In the genomic region with DNA sequence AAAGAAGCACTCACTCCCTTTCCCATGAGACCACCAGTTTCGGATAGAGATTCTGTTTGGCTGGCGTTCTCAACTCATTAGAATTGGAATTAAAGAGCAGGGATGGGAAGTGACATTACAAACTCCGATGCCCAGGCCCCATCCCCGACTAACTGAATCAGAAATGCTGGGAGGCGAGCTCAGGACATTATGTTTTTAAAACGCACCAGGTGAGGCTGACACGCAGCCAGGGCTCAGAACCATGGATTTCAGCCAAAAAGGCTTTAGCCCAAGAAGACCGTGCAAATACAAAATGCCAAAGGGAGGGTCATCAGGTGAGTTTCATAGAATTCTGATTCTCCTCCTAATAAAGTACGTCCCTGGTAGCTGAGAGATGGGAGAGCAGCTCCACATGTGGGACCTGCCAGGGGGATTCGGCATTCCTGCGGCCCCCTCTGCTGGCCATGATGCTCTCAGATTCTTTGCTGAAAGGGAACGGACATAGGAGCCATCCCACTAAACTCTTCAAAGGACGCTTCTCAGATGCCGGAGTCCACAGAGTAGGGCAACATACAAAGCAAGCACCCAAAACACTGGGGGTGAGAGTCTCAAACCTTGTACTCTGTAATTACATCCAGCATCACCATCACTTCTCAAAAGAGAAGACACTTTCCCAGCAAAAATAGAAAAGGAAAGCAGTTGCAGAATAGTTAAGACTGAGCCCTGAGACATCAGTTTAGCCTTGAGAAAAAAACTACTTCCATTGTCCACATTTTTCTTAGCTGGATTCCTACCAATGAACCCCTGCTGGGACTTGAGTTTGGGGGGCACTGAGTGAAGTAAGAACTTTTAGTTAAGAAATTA, we compare ENCODE assay signal across 11 cellular contexts.
DNase-seq lines count a peak whose midpoint lies in the region; ATAC-seq and TF ChIP-seq lines count a peak whose summit lies in the region.
"Had no signal": no experiment of that assay in that cellular context is flagged by ENCODE, and none has a peak within 500 bp of the region (broad histone marks: within the 10 kb centered on the region; RNA-seq: fewer than 3 reads in every experiment).

No MANE protein-coding gene starts in this region.

- no peak overlapping the region for H3K4me3 ChIP-seq in AG09309 (ENCODE audit: control insufficient read depth, low read depth, low read length)
- no peak overlapping the region for H3K4me3 ChIP-seq in stomach

- no peak overlapping the region for H2BK15ac ChIP-seq in H9 (ENCODE audit: low read depth, low read length)

- H2AK5ac ChIP-seq in H9 (ENCODE audit: insufficient read length, low read length), result no peak overlapping the region

- no peak overlapping the region for H4K91ac ChIP-seq in H9 (ENCODE audit: insufficient read length, low read depth, low read length)

- H2BK12ac ChIP-seq in H9 (ENCODE audit: insufficient read length, low read depth, low read length), result no peak overlapping the region

- peaks cover 14 to 16% of the 10 kb centered on the region in 2 experiments for H3K4me1 Mint-ChIP-seq in H9
- peaks cover 4% of the 10 kb centered on the region for H3K4me1 Mint-ChIP-seq in activated CD4-positive, alpha-beta T cell treated with anti-CD3 and anti-CD28 coated beads, Interleukin-2, amount 10 ng/mL, durations not matched to agents 24 days and 14 days

- intact Hi-C loops in activated CD4-positive, alpha-beta T cell treated with anti-CD3 and anti-CD28 coated beads, Interleukin-2, amount 10 ng/mL, durations not matched to agents 24 days and 14 days (cut with micrococcal nuclease), result no loop called here
- intact Hi-C loops in stomach (cut with DNase I; ENCODE audit: low total_unique reads), result no loop called here

- no CpG with 5 or more reads among the region's 14 CpGs for WGBS in H9 (ENCODE audit: extremely low coverage, insufficient read length, low lambda C conversion rate)
- 40 to 46% (median 41%) methylated on average over 14 of the region's 14 CpGs for whole genome bisulfite sequencing in stomach, 5 donors

- no peaks in the 10 kb centered on the region for H3K9me3 ChIP-seq in H9 (ENCODE audit: control insufficient read depth, low read depth, low read length)
- no peaks in the 10 kb centered on the region for H3K9me3 ChIP-seq in stomach
- H3K9me3 ChIP-seq: neutrophil had no signal

- H3K4me2 ChIP-seq in H9 (ENCODE audit: insufficient read depth, insufficient read length, low read length), result no peak overlapping the region

- no peak overlapping the region for H3K18ac ChIP-seq in H9 (ENCODE audit: insufficient read length, low read depth, low read length)

- no peak for TF ChIP-seq POLR2A in stomach (IDR thresholded peaks at IDR 0.05)

- H3K27me3 Mint-ChIP-seq in H9 (ENCODE audit: low read depth), result peaks cover 36% of the 10 kb centered on the region
- peaks cover 18% of the 10 kb centered on the region for H3K27me3 Mint-ChIP-seq in activated CD4-positive, alpha-beta T cell treated with anti-CD3 and anti-CD28 coated beads, Interleukin-2, amount 10 ng/mL, durations not matched to agents 24 days and 14 days

- H2AFZ ChIP-seq in H9 (ENCODE audit: low read length), result no peak overlapping the region

- no peaks in the 10 kb centered on the region for H3K27me3 ChIP-seq in H9 (ENCODE audit: insufficient read depth, low read length)
- peaks cover 0 to 56% (median 13%) of the 10 kb centered on the region in 3 donors for H3K27me3 ChIP-seq in stomach

- H2BK120ac ChIP-seq in H9 (ENCODE audit: low read depth, low read length, poor library complexity, severe bottlenecking), result no peak overlapping the region

- H3K36me3 ChIP-seq in stomach, result no peaks in the 10 kb centered on the region
- H3K36me3 ChIP-seq: neutrophil had no signal

- no peaks in the 10 kb centered on the region for H3K9me3 Mint-ChIP-seq in H9
- H3K9me3 Mint-ChIP-seq in activated CD4-positive, alpha-beta T cell treated with anti-CD3 and anti-CD28 coated beads, Interleukin-2, amount 10 ng/mL, durations not matched to agents 24 days and 14 days, result no peaks in the 10 kb centered on the region
- H3K9me3 Mint-ChIP-seq: activated CD4-positive, alpha-beta T cell treated with anti-CD3 and anti-CD28 coated beads, Interleukin-2, amount 10 ng/mL, durations not matched to agents 7 days and 5 days had no signal

- ATAC-seq in SK-N-SH treated with all-trans-retinoic acid at 6 μM for 48 hours, result peak; percentile 43; the same call in 1 of the 3 replicates

- H3K36me3 Mint-ChIP-seq in H9 (ENCODE audit: insufficient read depth in 1 of 3, low read depth in 3 of 3), result no peaks in the 10 kb centered on the region
- H3K36me3 Mint-ChIP-seq in activated CD4-positive, alpha-beta T cell treated with anti-CD3 and anti-CD28 coated beads, Interleukin-2, amount 10 ng/mL, durations not matched to agents 24 days and 14 days (ENCODE audit: low read depth), result no peaks in the 10 kb centered on the region

- H3K4me1 ChIP-seq in H9 (ENCODE audit: insufficient read depth, low read length) (peaks cover 2% of the 10 kb centered on the region; the same call in 1 of the 2 replicates), stomach (no peaks in the 10 kb centered on the region)

- H3K9ac ChIP-seq in H9 (ENCODE audit: extremely low read depth, insufficient read length, low read length), result no peak overlapping the region

- no peak overlapping the region for H3K4ac ChIP-seq in H9 (ENCODE audit: low read depth, low read length)

- no peak overlapping the region for H3K4me3 Mint-ChIP-seq in H9
- H3K4me3 Mint-ChIP-seq in activated CD4-positive, alpha-beta T cell treated with anti-CD3 and anti-CD28 coated beads, Interleukin-2, amount 10 ng/mL, durations not matched to agents 24 days and 14 days, result no peak overlapping the region
- H3K4me3 Mint-ChIP-seq: activated CD4-positive, alpha-beta T cell treated with anti-CD3 and anti-CD28 coated beads, Interleukin-2, amount 10 ng/mL, durations not matched to agents 7 days and 5 days had no signal

- no peak overlapping the region for H2BK20ac ChIP-seq in H9 (ENCODE audit: low read depth, low read length, poor library complexity, severe bottlenecking)

- no peak overlapping the region for H3T11ph ChIP-seq in H9 (ENCODE audit: low read length)

- TF ChIP-seq EP300 in stomach (IDR thresholded peaks at IDR 0.05), result no peak

- H3K27ac Mint-ChIP-seq in H9, result no peak overlapping the region
- H3K27ac Mint-ChIP-seq in activated CD4-positive, alpha-beta T cell treated with anti-CD3 and anti-CD28 coated beads, Interleukin-2, amount 10 ng/mL, durations not matched to agents 24 days and 14 days, result no peak overlapping the region
- H3K27ac Mint-ChIP-seq: activated CD4-positive, alpha-beta T cell treated with anti-CD3 and anti-CD28 coated beads, Interleukin-2, amount 10 ng/mL, durations not matched to agents 7 days and 5 days had no signal

- no peaks in the 10 kb centered on the region for H3K79me2 ChIP-seq in H9 (ENCODE audit: insufficient read depth, low read length)

- H4K20me1 ChIP-seq in H9 (ENCODE audit: control insufficient read depth, insufficient read depth, insufficient read length), result no peaks in the 10 kb centered on the region

- no peaks in the 10 kb centered on the region for H3K23me2 ChIP-seq in H9 (ENCODE audit: insufficient read length, low read depth, low read length, poor library complexity, severe bottlenecking)

- TF ChIP-seq CTCF in AG09309 (IDR thresholded peaks at IDR 0.05; ENCODE audit: control insufficient read depth, insufficient read depth, low read depth, low read length, missing control alignments) (peak; percentile 64), H9 (conservative IDR thresholded peaks at IDR 0.05) (peak; percentile 81), stomach (IDR thresholded peaks at IDR 0.05) (no peak)

- H3K79me1 ChIP-seq in H9 (ENCODE audit: insufficient read depth, low read depth, low read length, poor library complexity, severe bottlenecking), result no peaks in the 10 kb centered on the region

- H4K5ac ChIP-seq in H9 (ENCODE audit: insufficient read length, low read depth, low read length), result no peak overlapping the region

- no peak overlapping the region for H3K14ac ChIP-seq in H9 (ENCODE audit: insufficient read depth, low read length)

- H3K56ac ChIP-seq in H9 (ENCODE audit: insufficient read length, low read depth, low read length), result no peak overlapping the region

- DNase-seq in AG09309 (ENCODE audit: low read depth), result no peak
- peak; percentile 78 for DNase-seq in H9
- DNase-seq in inferior parietal cortex (ENCODE audit: extremely low spot score), result peak; percentile 15
- no peak for DNase-seq in effector CD4-positive, alpha-beta T cell
- DNase-seq in activated CD4-positive, alpha-beta T cell treated with anti-CD3 and anti-CD28 coated beads, Interleukin-2, amount 10 ng/mL, durations not matched to agents 24 days and 14 days, result no peak
- DNase-seq in activated T-cell treated with anti-CD3 and anti-CD28 coated beads, Interleukin-2, amount 50 U/mL, for 48 hours, result no peak
- no peak for DNase-seq in stomach
- DNase-seq: activated CD4-positive, alpha-beta T cell treated with anti-CD3 and anti-CD28 coated beads, Interleukin-2, amount 10 ng/mL, durations not matched to agents 7 days and 5 days had no signal

- H3K27ac ChIP-seq in H9 (ENCODE audit: insufficient read length, low read depth, low read length), result no peak overlapping the region
- no peak overlapping the region for H3K27ac ChIP-seq in stomach
- H3K27ac ChIP-seq: HL-60, neutrophil had no signal

- no peak overlapping the region for H3K23ac ChIP-seq in H9 (ENCODE audit: insufficient read length, low read depth, low read length)

- no peak overlapping the region for H2BK5ac ChIP-seq in H9 (ENCODE audit: insufficient read length, low read length)

- H4K8ac ChIP-seq in H9 (replicated peaks; ENCODE audit: insufficient read length, low read depth, low read length), result no peak overlapping the region

TF ChIP-seq in SK-N-SH treated with all-trans-retinoic acid at 6 μM for 48 hours, 23 proteins besides CTCF, POLR2A, EP300 and RAD21 (continues in another document):
- no peak for TF ChIP-seq ISL1 (CRISPR knock-in tag; IDR thresholded peaks at IDR 0.05)
- TF ChIP-seq SNAI2 (CRISPR knock-in tag; IDR thresholded peaks at IDR 0.05), result no peak
- TF ChIP-seq, protein P1, sequence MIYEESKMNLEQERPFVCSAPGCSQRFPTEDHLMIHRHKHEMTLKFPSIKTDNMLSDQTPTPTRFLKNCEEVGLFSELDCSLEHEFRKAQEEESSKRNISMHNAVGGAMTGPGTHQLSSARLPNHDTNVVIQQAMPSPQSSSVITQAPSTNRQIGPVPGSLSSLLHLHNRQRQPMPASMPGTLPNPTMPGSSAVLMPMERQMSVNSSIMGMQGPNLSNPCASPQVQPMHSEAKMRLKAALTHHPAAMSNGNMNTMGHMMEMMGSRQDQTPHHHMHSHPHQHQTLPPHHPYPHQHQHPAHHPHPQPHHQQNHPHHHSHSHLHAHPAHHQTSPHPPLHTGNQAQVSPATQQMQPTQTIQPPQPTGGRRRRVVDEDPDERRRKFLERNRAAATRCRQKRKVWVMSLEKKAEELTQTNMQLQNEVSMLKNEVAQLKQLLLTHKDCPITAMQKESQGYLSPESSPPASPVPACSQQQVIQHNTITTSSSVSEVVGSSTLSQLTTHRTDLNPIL (CRISPR knock-in tag; IDR thresholded peaks at IDR 0.05; ENCODE audit: low read depth), result no peak
- no peak for TF ChIP-seq ZNF70 (CRISPR knock-in tag; IDR thresholded peaks at IDR 0.05)
- TF ChIP-seq ARNTL (CRISPR knock-in tag; IDR thresholded peaks at IDR 0.05; ENCODE audit: borderline replicate concordance, low read depth), result no peak
- no peak for TF ChIP-seq CSDC2 (CRISPR knock-in tag; IDR thresholded peaks at IDR 0.05)

Comparison
In these comparisons a context has a peak if more than half of its experiments do, and no peak if none do; other contexts are left out.
1. DNase-seq: peak in H9 (single experiment) and inferior parietal cortex (single experiment); none in AG09309 (single experiment), effector CD4-positive, alpha-beta T cell (single experiment), activated CD4-positive, alpha-beta T cell treated with anti-CD3 and anti-CD28 coated beads, Interleukin-2, amount 10 ng/mL, durations not matched to agents 24 days and 14 days (single experiment), activated T-cell treated with anti-CD3 and anti-CD28 coated beads, Interleukin-2, amount 50 U/mL, for 48 hours (0 of 2) and stomach (single experiment).
2. CTCF ChIP-seq: peak in AG09309 (single experiment) and H9 (single experiment); none in stomach (0 of 7).